ENCODE assay signal across 8 cellular contexts in genomic region chr15:31435891-31436628, GRCh38.
DNase-seq lines count a peak whose midpoint lies in the region; ATAC-seq and TF ChIP-seq lines count a peak whose summit lies in the region.

No MANE protein-coding gene starts in this region.

- TF ChIP-seq CTCF in VCaP (conservative IDR thresholded peaks at IDR 0.05), result no peak
- TF ChIP-seq CTCF in fibroblast of mammary gland (conservative IDR thresholded peaks at IDR 0.05; ENCODE audit: control insufficient read depth, insufficient read depth, low read depth, low read length), result no peak
- no peak for TF ChIP-seq CTCF in GM20000 (IDR thresholded peaks at IDR 0.05; ENCODE audit: extremely low read depth, missing control alignments)
- no peak for TF ChIP-seq CTCF in GM10266 (IDR thresholded peaks at IDR 0.05; ENCODE audit: control insufficient read depth, insufficient read depth, low read depth, missing control alignments)

- no peak for ATAC-seq in GM18868 (IDR thresholded peaks at IDR 0.05; ENCODE audit: unreplicated experiment)

- TF ChIP-seq POLR2A in GM19193 (IDR thresholded peaks at IDR 0.05; ENCODE audit: extremely low read depth, insufficient read depth, insufficient read length), result peak; percentile 44

- peak; percentile 67 for DNase-seq in fibroblast of mammary gland (ENCODE audit: low read depth)
- DNase-seq in stimulated activated CD4-positive, alpha-beta T cell treated with anti-CD3 and anti-CD28 coated beads, Interleukin-2, amount 100 ng/mL, for 4 hours (ENCODE audit: low read depth), result peak; percentile 19
- DNase-seq in GM20000 (ENCODE audit: low spot score), result no peak
- DNase-seq in DMS79 (lab: John Stamatoyannopoulos, UW), result no peak
- no peak for DNase-seq in GM10266 (ENCODE audit: extremely low spot score)

- no peak overlapping the region for H3K4me3 ChIP-seq in fibroblast of mammary gland (ENCODE audit: control insufficient read depth, low read depth, low read length)

- H3K27ac ChIP-seq in VCaP, result peak overlapping the region; percentile 15; the same call in 1 of the 2 replicates

Comparison
In these comparisons a context has a peak if more than half of its experiments do, and no peak if none do; other contexts are left out.
1. DNase-seq: peak in fibroblast of mammary gland (single experiment) and stimulated activated CD4-positive, alpha-beta T cell treated with anti-CD3 and anti-CD28 coated beads, Interleukin-2, amount 100 ng/mL, for 4 hours (single experiment); none in GM20000 (single experiment), DMS79 (single experiment) and GM10266 (single experiment).